Comparison of ENCODE assay signal across 16 cellular contexts in genomic region chr13:93708323-93709075, GRCh38.
DNase-seq lines count a peak whose midpoint lies in the region; ATAC-seq and TF ChIP-seq lines count a peak whose summit lies in the region.
"Had no signal": no experiment of that assay in that cellular context is flagged by ENCODE, and none has a peak within 500 bp of the region (broad histone marks: within the 10 kb centered on the region; RNA-seq: fewer than 3 reads in every experiment).

No MANE protein-coding gene starts in this region.

- no peak for TF ChIP-seq POLR2A in erythroblast (IDR thresholded peaks at IDR 0.05; ENCODE audit: low read length)

- H3K27me3 ChIP-seq in KMS-11 (ENCODE audit: insufficient read depth, low read depth) = no peaks in the 10 kb centered on the region
- H3K27me3 ChIP-seq: BLaER1 had no signal

- H3K4me1 Mint-ChIP-seq in activated CD8-positive, alpha-beta T cell treated with anti-CD3 and anti-CD28 coated beads, Interleukin-2, amount 10 ng/mL, durations not matched to agents 7 days and 5 days (ENCODE audit: low read depth) = no peaks in the 10 kb centered on the region
- H3K4me1 Mint-ChIP-seq: CD8-positive, alpha-beta memory T cell had no signal

- H2AFZ ChIP-seq in KMS-11 (ENCODE audit: low read depth) = no peak overlapping the region

- H3K27ac Mint-ChIP-seq in activated CD8-positive, alpha-beta T cell treated with anti-CD3 and anti-CD28 coated beads, Interleukin-2, amount 10 ng/mL, durations not matched to agents 7 days and 5 days = no peak overlapping the region
- H3K27ac Mint-ChIP-seq: CD8-positive, alpha-beta memory T cell had no signal

- no peaks in the 10 kb centered on the region for H3K36me3 ChIP-seq in KMS-11 (ENCODE audit: insufficient read depth)
- H3K36me3 ChIP-seq: BLaER1 had no signal

- H3K9me3 Mint-ChIP-seq in activated CD8-positive, alpha-beta T cell treated with anti-CD3 and anti-CD28 coated beads, Interleukin-2, amount 10 ng/mL, durations not matched to agents 7 days and 5 days (ENCODE audit: insufficient read depth) = peaks cover 6% of the 10 kb centered on the region

- peak; percentile 39 for DNase-seq in OCI-M1 (lab: John Stamatoyannopoulos, UW)
- DNase-seq in erythroblast (lab: John Stamatoyannopoulos, UW) = peak; percentile 10 to 59
- DNase-seq in GM19240 (ENCODE audit: insufficient read length, low spot score) = no peak
- DNase-seq in activated CD8-positive, alpha-beta T cell treated with anti-CD3 and anti-CD28 coated beads, Interleukin-2, amount 10 ng/mL, durations not matched to agents 7 days and 5 days = no peak
- no peak for DNase-seq in NCI-H1436 treated with DMSO at 0.1 percent for 48 hours (lab: John Stamatoyannopoulos, UW)
- DNase-seq: AML-193; Caco-2; CD8-positive, alpha-beta memory T cell; DMS53; GF-D8; GM23248; H7 had no signal

- H3K27me3 Mint-ChIP-seq in activated CD8-positive, alpha-beta T cell treated with anti-CD3 and anti-CD28 coated beads, Interleukin-2, amount 10 ng/mL, durations not matched to agents 7 days and 5 days (ENCODE audit: low read depth) = no peaks in the 10 kb centered on the region

- H3K79me2 ChIP-seq in KMS-11 (ENCODE audit: insufficient read depth, low read depth) = no peaks in the 10 kb centered on the region

- POLR2A ChIA-PET in activated CD8-positive, alpha-beta T cell treated with anti-CD3 and anti-CD28 coated beads, Interleukin-2, amount 10 ng/mL, durations not matched to agents 7 days and 5 days (lab: Charles Lee) = no interaction called here

- peaks cover 29% of the 10 kb centered on the region for H3K4me1 ChIP-seq in KMS-11 (ENCODE audit: low read depth, poor library complexity, severe bottlenecking)
- H3K4me1 ChIP-seq: BLaER1, Caco-2 had no signal

- no peak for TF ChIP-seq CTCF in KMS-11 (conservative IDR thresholded peaks at IDR 0.05; ENCODE audit: low read depth, low read length)

- CTCF ChIA-PET in activated CD8-positive, alpha-beta T cell treated with anti-CD3 and anti-CD28 coated beads, Interleukin-2, amount 10 ng/mL, durations not matched to agents 7 days and 5 days (lab: Charles Lee) = no interaction called here

- no peaks in the 10 kb centered on the region for H3K36me3 Mint-ChIP-seq in activated CD8-positive, alpha-beta T cell treated with anti-CD3 and anti-CD28 coated beads, Interleukin-2, amount 10 ng/mL, durations not matched to agents 7 days and 5 days (ENCODE audit: low read depth)
- H3K36me3 Mint-ChIP-seq: CD8-positive, alpha-beta memory T cell had no signal

- H3K4me3 Mint-ChIP-seq in activated CD8-positive, alpha-beta T cell treated with anti-CD3 and anti-CD28 coated beads, Interleukin-2, amount 10 ng/mL, durations not matched to agents 7 days and 5 days = no peak overlapping the region
- H3K4me3 Mint-ChIP-seq: CD8-positive, alpha-beta memory T cell had no signal

- H3K27ac ChIP-seq in KMS-11 = no peak overlapping the region; the same call in 1 of the 2 replicates
- H3K27ac ChIP-seq: BLaER1, GM23248 had no signal

- peak overlapping the region; percentile 80 for H3K4me2 ChIP-seq in KMS-11
- H3K4me2 ChIP-seq: BLaER1 had no signal

- no peaks in the 10 kb centered on the region for H4K20me1 ChIP-seq in KMS-11 (ENCODE audit: insufficient read depth)
- H4K20me1 ChIP-seq: BLaER1 had no signal

- H3K4me3 ChIP-seq in KMS-11 (IDR thresholded peaks at IDR 0.05; ENCODE audit: insufficient read depth, low read depth, low read length) = no peak overlapping the region
- H3K4me3 ChIP-seq: BLaER1, K562 had no signal

- H3K9ac ChIP-seq in KMS-11 = no peak overlapping the region
- H3K9ac ChIP-seq: BLaER1, GM23248 had no signal

- no peak for ATAC-seq in HG02759 (IDR thresholded peaks at IDR 0.05; ENCODE audit: unreplicated experiment)
- no peak for ATAC-seq in activated CD8-positive, alpha-beta T cell treated with anti-CD3 and anti-CD28 coated beads, Interleukin-2, amount 10 ng/mL, durations not matched to agents 7 days and 5 days
- ATAC-seq: K562 had no signal

Comparison
In these comparisons a context has a peak if more than half of its experiments do, and no peak if none do; other contexts are left out.
1. DNase-seq: peak in OCI-M1 (single experiment) and erythroblast (2 of 2); none in GM19240 (single experiment), activated CD8-positive, alpha-beta T cell treated with anti-CD3 and anti-CD28 coated beads, Interleukin-2, amount 10 ng/mL, durations not matched to agents 7 days and 5 days (single experiment) and NCI-H1436 treated with DMSO at 0.1 percent for 48 hours (single experiment).